ENCODE assay signal across 13 cellular contexts in the genomic region with DNA sequence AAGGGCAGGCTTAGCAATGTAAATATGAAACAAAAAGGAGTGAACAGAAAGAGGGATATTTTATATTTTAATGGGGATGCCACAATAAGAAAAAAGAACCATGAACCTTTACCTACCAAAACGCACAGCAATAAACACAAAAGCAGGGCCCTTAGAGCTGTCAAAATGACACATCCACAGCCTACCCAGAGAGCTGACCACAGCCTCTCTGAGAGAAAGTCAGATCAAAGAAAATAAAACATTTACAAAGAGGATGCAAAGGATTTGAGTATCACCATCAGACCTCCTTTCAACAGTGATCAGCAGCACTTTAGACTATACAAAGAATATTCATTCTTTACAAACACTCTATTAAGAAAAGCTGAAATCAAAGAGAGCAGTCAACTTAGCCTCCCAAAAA. TPM values are rescaled to one million over a fixed set of nuclear protein-coding genes. Genes with fewer than 3 reads are reported as not detected.
A peak's percentile ranks its signal among the peaks of the same experiment; 100 is the strongest.
DNase-seq lines count a peak whose midpoint lies in the region; TF ChIP-seq lines count a peak whose summit lies in the region.
"Had no signal": no experiment of that assay in that cellular context is flagged by ENCODE, and none has a peak within 500 bp of the region (broad histone marks: within the 10 kb centered on the region; RNA-seq: fewer than 3 reads in every experiment).

No MANE protein-coding gene starts in this region.

- H3K4me1 ChIP-seq in mesenchymal stem cell (ENCODE audit: control insufficient read depth, insufficient read depth, low read depth, low read length) (peaks cover 6% of the 10 kb centered on the region), osteoblast (ENCODE audit: insufficient read depth, low read length) (peaks cover 27% of the 10 kb centered on the region)
- H3K4me1 ChIP-seq: A549, BE2C had no signal

- H3K4me3 ChIP-seq in mesenchymal stem cell (ENCODE audit: insufficient read depth in 1 of 2, low read depth in 1 of 2, low read length in 2 of 2), result no peak overlapping the region
- H3K4me3 ChIP-seq in osteoblast (ENCODE audit: insufficient read depth, low read length), result no peak overlapping the region
- H3K4me3 ChIP-seq: A549 had no signal

- no peak overlapping the region for H3K18ac ChIP-seq in mesenchymal stem cell (ENCODE audit: low read depth in 1 of 2, low read length in 2 of 2)

- H2AFZ ChIP-seq in mesenchymal stem cell (ENCODE audit: low read depth, low read length), result no peak overlapping the region
- H2AFZ ChIP-seq in osteoblast (ENCODE audit: low read length), result no peak overlapping the region

- H4K20me1 ChIP-seq in osteoblast (ENCODE audit: insufficient read depth, low read length), result peaks cover 16% of the 10 kb centered on the region

- DNase-seq in HFFc6, result no peak
- DNase-seq in mesenchymal stem cell, result no peak
- DNase-seq in osteoblast (ENCODE audit: insufficient read length, low spot score, missing footprints), result no peak
- no peak for DNase-seq in mesenteric fat pad (ENCODE audit: low spot score)
- DNase-seq in COLO829 (ENCODE audit: low spot score), result no peak
- DNase-seq in DMS79 (lab: John Stamatoyannopoulos, UW), result no peak
- DNase-seq: BE2C; Caco-2; CD8-positive, alpha-beta T cell; IMR-90 had no signal

- peaks cover 36% of the 10 kb centered on the region for H3K79me2 ChIP-seq in osteoblast (ENCODE audit: insufficient read depth, low read length)

- H2BK15ac ChIP-seq in mesenchymal stem cell (ENCODE audit: low read depth, poor library complexity, severe bottlenecking), result no peak overlapping the region

- peaks cover 8% of the 10 kb centered on the region for H3K79me1 ChIP-seq in mesenchymal stem cell (replicated peaks; ENCODE audit: low read length, poor library complexity, severe bottlenecking)

- H3K23ac ChIP-seq in mesenchymal stem cell (ENCODE audit: low read length in 2 of 2), result no peak overlapping the region

- no peak overlapping the region for H3K4me2 ChIP-seq in mesenchymal stem cell (ENCODE audit: low read length, poor library complexity, severe bottlenecking)
- no peak overlapping the region for H3K4me2 ChIP-seq in osteoblast (ENCODE audit: insufficient read depth, low read length)
- H3K4me2 ChIP-seq: A549 had no signal

- H3K27ac Mint-ChIP-seq in HFFc6, result peak overlapping the region; percentile 30; the same call in 1 of the 2 replicates
- H3K27ac Mint-ChIP-seq: CD8-positive, alpha-beta T cell had no signal

- peaks cover 65% of the 10 kb centered on the region for H3K4me1 Mint-ChIP-seq in HFFc6 (ENCODE audit: low read depth)

- peaks cover 37% of the 10 kb centered on the region for H3K36me3 Mint-ChIP-seq in HFFc6 (ENCODE audit: low read depth)

- no peak overlapping the region for H2BK5ac ChIP-seq in mesenchymal stem cell (ENCODE audit: low read depth, low read length, poor library complexity, severe bottlenecking)

- no peak overlapping the region for H4K91ac ChIP-seq in mesenchymal stem cell (ENCODE audit: low read length)

- no peak overlapping the region for H3K14ac ChIP-seq in mesenchymal stem cell (ENCODE audit: low read length in 2 of 2)

- WGBS in mesenchymal stem cell, result 58% methylated on average over 1 of the region's 1 CpG

- H3K4me3 Mint-ChIP-seq in HFFc6, result peak overlapping the region; percentile 13; the same call in 1 of the 2 replicates
- H3K4me3 Mint-ChIP-seq: CD8-positive, alpha-beta T cell had no signal

- no peaks in the 10 kb centered on the region; the same call in 1 of the 2 replicates for H3K27me3 Mint-ChIP-seq in HFFc6 (ENCODE audit: insufficient read depth)

- H3K4ac ChIP-seq in mesenchymal stem cell (ENCODE audit: low read depth in 1 of 2, low read length in 2 of 2), result no peak overlapping the region

- H3K36me3 ChIP-seq in mesenchymal stem cell (ENCODE audit: control insufficient read depth in 1 of 2, insufficient read depth in 2 of 2, low read depth in 1 of 2, low read length in 2 of 2) (peaks cover 7 to 39% of the 10 kb centered on the region in 2 experiments), osteoblast (ENCODE audit: insufficient read depth, low read length) (peaks cover 27% of the 10 kb centered on the region)
- H3K36me3 ChIP-seq: BE2C had no signal

- no peak overlapping the region for H2BK12ac ChIP-seq in mesenchymal stem cell (ENCODE audit: low read length in 2 of 2)

- no peak overlapping the region for H2AK5ac ChIP-seq in mesenchymal stem cell (ENCODE audit: low read length, severe bottlenecking)

- H3K27ac ChIP-seq in VCaP (peak overlapping the region; percentile 80), mesenchymal stem cell (ENCODE audit: low read length, poor library complexity, severe bottlenecking) (peak overlapping the region; percentile 35), osteoblast (ENCODE audit: low read depth, low read length) (peak overlapping the region; percentile 7)
- H3K27ac ChIP-seq: A549, C4-2B had no signal

- H3K9me3 ChIP-seq in mesenchymal stem cell (ENCODE audit: control insufficient read depth, low read length) (no peaks in the 10 kb centered on the region), osteoblast (ENCODE audit: low read depth, low read length) (no peaks in the 10 kb centered on the region)
- H3K9me3 ChIP-seq: A549, BE2C, Caco-2 had no signal

- no peak overlapping the region for H3K9ac ChIP-seq in mesenchymal stem cell (ENCODE audit: low read length)

- no peak overlapping the region for H2BK120ac ChIP-seq in mesenchymal stem cell (ENCODE audit: low read depth, low read length)

- H3K9me3 Mint-ChIP-seq in HFFc6, result no peaks in the 10 kb centered on the region
- H3K9me3 Mint-ChIP-seq: CD8-positive, alpha-beta T cell had no signal

- no peaks in the 10 kb centered on the region for H3K27me3 ChIP-seq in mesenchymal stem cell (ENCODE audit: control insufficient read depth in 1 of 2, insufficient read depth in 1 of 2, low read length in 2 of 2)
- no peaks in the 10 kb centered on the region for H3K27me3 ChIP-seq in osteoblast (ENCODE audit: insufficient read depth, low read length)
- H3K27me3 ChIP-seq: BE2C had no signal

- H4K8ac ChIP-seq in mesenchymal stem cell (ENCODE audit: low read length), result no peak overlapping the region

- TF ChIP-seq CTCF in HFFc6 (IDR thresholded peaks at IDR 0.05) (no peak), VCaP (conservative IDR thresholded peaks at IDR 0.05) (no peak), osteoblast (IDR thresholded peaks at IDR 0.05; ENCODE audit: extremely low read depth, low read depth, low read length) (no peak)

RNA-seq across cellular contexts. Expression of gene ERCC6, which starts 52.9 kb away (rescaled TPM):
- 10 to 100 TPM; 52.5 to 97.5 (median 59.3) TPM for total RNA-seq in HFFc6 (2021; fragmentation: NEBNext Ultra II Directional; extraction: Animal tissue kit (Norgen Biotek cat#: 25700))
- polyA plus RNA-seq in mesenchymal stem cell (2013, experiment 1 of 2), result 3.9 TPM
- 4.5 TPM for polyA plus RNA-seq in mesenchymal stem cell (2013, experiment 2 of 2)
- total RNA-seq in osteoblast (52.7 and 54.3 TPM in 2 replicates), mesenteric fat pad (15.5 TPM)

Comparison
In these comparisons a context has a peak if more than half of its experiments do, and no peak if none do; other contexts are left out.
1. H3K27ac ChIP-seq: peak in every context shown above with its lines; median percentile 80 in VCaP; 35 in mesenchymal stem cell; 7 in osteoblast.